Comparison of ENCODE assay signal across 1 cellular context in genomic region chr2:129299338-129299737, GRCh38.
TF ChIP-seq lines count a peak whose summit lies in the region.

No MANE protein-coding gene starts in this region.

TF ChIP-seq in GM23338, 12 proteins besides CTCF, POLR2A, EP300 and RAD21 (continued from another document):
- TF ChIP-seq ZNF462 (CRISPR knock-in tag; IDR thresholded peaks at IDR 0.05): no peak
- no peak for TF ChIP-seq NANOG (IDR thresholded peaks at IDR 0.05; ENCODE audit: borderline replicate concordance)
- TF ChIP-seq, protein P1, sequence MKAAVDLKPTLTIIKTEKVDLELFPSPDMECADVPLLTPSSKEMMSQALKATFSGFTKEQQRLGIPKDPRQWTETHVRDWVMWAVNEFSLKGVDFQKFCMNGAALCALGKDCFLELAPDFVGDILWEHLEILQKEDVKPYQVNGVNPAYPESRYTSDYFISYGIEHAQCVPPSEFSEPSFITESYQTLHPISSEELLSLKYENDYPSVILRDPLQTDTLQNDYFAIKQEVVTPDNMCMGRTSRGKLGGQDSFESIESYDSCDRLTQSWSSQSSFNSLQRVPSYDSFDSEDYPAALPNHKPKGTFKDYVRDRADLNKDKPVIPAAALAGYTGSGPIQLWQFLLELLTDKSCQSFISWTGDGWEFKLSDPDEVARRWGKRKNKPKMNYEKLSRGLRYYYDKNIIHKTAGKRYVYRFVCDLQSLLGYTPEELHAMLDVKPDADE (IDR thresholded peaks at IDR 0.05): no peak
- TF ChIP-seq EZH2 (IDR thresholded peaks at IDR 0.05; ENCODE audit: low read depth, unreplicated experiment): no peak
- TF ChIP-seq ZNF114 (CRISPR knock-in tag; IDR thresholded peaks at IDR 0.05): no peak
- no peak for TF ChIP-seq ZNF331 (CRISPR knock-in tag; IDR thresholded peaks at IDR 0.05; ENCODE audit: low read depth)
- no peak for TF ChIP-seq JUNB (IDR thresholded peaks at IDR 0.05; ENCODE audit: unreplicated experiment)
- no peak for TF ChIP-seq CREB1 (CRISPR knock-in tag; IDR thresholded peaks at IDR 0.05; ENCODE audit: low read depth)
